ENCODE assay signal across 15 cellular contexts in genomic region chr21:17542371-17542992, GRCh38. TPM values are rescaled to one million over a fixed set of nuclear protein-coding genes. Genes with fewer than 3 reads are reported as not detected.
A peak's percentile ranks its signal among the peaks of the same experiment; 100 is the strongest.
DNase-seq lines count a peak whose midpoint lies in the region; ATAC-seq and TF ChIP-seq lines count a peak whose summit lies in the region.
"Had no signal": no experiment of that assay in that cellular context is flagged by ENCODE, and none has a peak within 500 bp of the region (broad histone marks: within the 10 kb centered on the region; RNA-seq: fewer than 3 reads in every experiment).

No MANE protein-coding gene starts in this region.

- H3K27me3 ChIP-seq in hepatocyte = no peaks in the 10 kb centered on the region
- no peaks in the 10 kb centered on the region for H3K27me3 ChIP-seq in thyroid gland
- H3K27me3 ChIP-seq in CD4-positive, alpha-beta T cell (ENCODE audit: control insufficient read depth, insufficient read depth, low read length) = no peaks in the 10 kb centered on the region
- H3K27me3 ChIP-seq in ovary = no peaks in the 10 kb centered on the region
- H3K27me3 ChIP-seq: esophagus squamous epithelium, upper lobe of left lung had no signal

- no peak overlapping the region for H3K4me3 Mint-ChIP-seq in CD4-positive, alpha-beta T cell
- H3K4me3 Mint-ChIP-seq: activated CD4-positive, alpha-beta memory T cell treated with anti-CD3 and anti-CD28 coated beads for 36 hours; naive B cell had no signal

- WGBS in hepatocyte (ENCODE audit: low lambda C conversion rate, missing lambda C conversion rate) = 15% methylated on average over 5 of the region's 5 CpGs
- WGBS in thyroid gland, 2 donors = 17 to 22% methylated on average over 5 of the region's 5 CpGs
- WGBS in ovary, 3 donors = 17 to 27% (median 24%) methylated on average over 5 of the region's 5 CpGs

- H3K79me2 ChIP-seq in hepatocyte (peaks cover 89% of the 10 kb centered on the region), OCI-LY7 (ENCODE audit: insufficient read depth, low read depth, low read length) (no peaks in the 10 kb centered on the region)

- H3K27me3 Mint-ChIP-seq in CD4-positive, alpha-beta T cell = peaks cover 3% of the 10 kb centered on the region

- H3K9me3 ChIP-seq in SK-N-MC (ENCODE audit: low read depth, low read length) (no peaks in the 10 kb centered on the region), hepatocyte (ENCODE audit: low read depth) (no peaks in the 10 kb centered on the region), thyroid gland (no peaks in the 10 kb centered on the region), OCI-LY7 (ENCODE audit: low read length) (peaks cover 8% of the 10 kb centered on the region; the same call in 1 of the 2 replicates), ovary (no peaks in the 10 kb centered on the region)
- no peaks in the 10 kb centered on the region for H3K9me3 ChIP-seq in CD4-positive, alpha-beta T cell (ENCODE audit: control insufficient read depth, low read length)
- H3K9me3 ChIP-seq: esophagus squamous epithelium, upper lobe of left lung had no signal

- H3K36me3 Mint-ChIP-seq in CD4-positive, alpha-beta T cell (ENCODE audit: low read depth) = no peaks in the 10 kb centered on the region
- H3K36me3 Mint-ChIP-seq: activated CD4-positive, alpha-beta memory T cell treated with anti-CD3 and anti-CD28 coated beads for 36 hours; naive B cell had no signal

- BruUV-seq in OCI-LY7 (replicated peaks; lab: Mats Ljungman, UMichigan) = no TSS peak

- intact Hi-C loops in thyroid gland (cut with DNase I) = no loop called here
- intact Hi-C loops in OCI-LY7 (cut with micrococcal nuclease; ENCODE audit: unreplicated experiment) = no loop called here
- intact Hi-C loops in CD4-positive, alpha-beta T cell (cut with DNase I, micrococcal nuclease) = no loop called here
- intact Hi-C loops in ovary (cut with DNase I) = no loop called here

- H3K9me3 Mint-ChIP-seq in CD4-positive, alpha-beta T cell = no peaks in the 10 kb centered on the region
- H3K9me3 Mint-ChIP-seq: activated CD4-positive, alpha-beta memory T cell treated with anti-CD3 and anti-CD28 coated beads for 36 hours had no signal

- TF ChIP-seq EP300 in ovary (IDR thresholded peaks at IDR 0.05) = no peak

- POLR2A ChIA-PET in OCI-LY7 (lab: Charles Lee) = interaction anchor here (0.6 to 1.0 kb wide), 6 partner anchors 9 to 771 kb away, joined by 3 to 4 read pairs (median 3); no protein-coding TSS in a partner anchor
- POLR2A ChIA-PET in CD4-positive, alpha-beta T cell (lab: Charles Lee) = no interaction called here

- H3K9me2 ChIP-seq in hepatocyte (replicated peaks; ENCODE audit: insufficient read depth) = no peaks in the 10 kb centered on the region
- H3K9me2 ChIP-seq in OCI-LY7 (ENCODE audit: insufficient read depth, low read length) = no peaks in the 10 kb centered on the region

- no peak for TF ChIP-seq POLR2A in thyroid gland (IDR thresholded peaks at IDR 0.05)
- no peak for TF ChIP-seq POLR2A in ovary (IDR thresholded peaks at IDR 0.05)

- TF ChIP-seq CTCF in hepatocyte (IDR thresholded peaks at IDR 0.05; ENCODE audit: poor library complexity) = no peak
- no peak for TF ChIP-seq CTCF in thyroid gland (IDR thresholded peaks at IDR 0.05)
- no peak for TF ChIP-seq CTCF in OCI-LY7 (conservative IDR thresholded peaks at IDR 0.05; ENCODE audit: low read length)
- no peak for TF ChIP-seq CTCF in CD4-positive, alpha-beta T cell (IDR thresholded peaks at IDR 0.05)
- TF ChIP-seq CTCF in ovary (IDR thresholded peaks at IDR 0.05) = no peak

- no peak for ATAC-seq in CD4-positive, alpha-beta T cell (ENCODE audit: poor library complexity)

- CTCF ChIA-PET in OCI-LY7 (lab: Charles Lee; ENCODE audit: unreplicated experiment) = no interaction called here
- CTCF ChIA-PET in CD4-positive, alpha-beta T cell (lab: Charles Lee) = no interaction called here

- no peak overlapping the region for H3K27ac Mint-ChIP-seq in CD4-positive, alpha-beta T cell
- H3K27ac Mint-ChIP-seq: activated CD4-positive, alpha-beta memory T cell treated with anti-CD3 and anti-CD28 coated beads for 36 hours; naive B cell had no signal

- H3K4me2 ChIP-seq in hepatocyte = peak overlapping the region; percentile 60
- H3K4me2 ChIP-seq in OCI-LY7 (ENCODE audit: low read length) = no peak overlapping the region

- DNase-seq in NCI-H345 (lab: John Stamatoyannopoulos, UW) (peak; percentile 18), NCI-H345 treated with DMSO at 0.1 percent for 48 hours (lab: John Stamatoyannopoulos, UW; ENCODE audit: unreplicated experiment) (no peak), SK-N-MC (ENCODE audit: low read depth, low spot score) (no peak), hepatocyte (ENCODE audit: low spot score) (no peak), thyroid gland (peak; percentile 48 to 53), OCI-LY7 (ENCODE audit: low spot score) (no peak), ovary (no peak)
- DNase-seq in CD4-positive, alpha-beta T cell = no peak
- DNase-seq: activated CD4-positive, alpha-beta memory T cell treated with anti-CD3 and anti-CD28 coated beads for 36 hours; activated gamma-delta T cell treated with Interleukin-2 at 50 U/mL for 16 hours; esophagus squamous epithelium; H7; MV-4-11; naive B cell; upper lobe of left lung had no signal

- H3K36me3 ChIP-seq in SK-N-MC (ENCODE audit: insufficient read depth, low read length) = peaks cover 6% of the 10 kb centered on the region; the same call in 1 of the 2 replicates
- no peaks in the 10 kb centered on the region for H3K36me3 ChIP-seq in hepatocyte (replicated peaks; ENCODE audit: insufficient read depth, low read depth)
- H3K36me3 ChIP-seq in thyroid gland = no peaks in the 10 kb centered on the region
- peaks cover 8% of the 10 kb centered on the region for H3K36me3 ChIP-seq in OCI-LY7 (ENCODE audit: insufficient read depth, low read length)
- H3K36me3 ChIP-seq in ovary = no peaks in the 10 kb centered on the region
- H3K36me3 ChIP-seq: upper lobe of left lung had no signal

- H3K27ac ChIP-seq in SK-N-MC (peak overlapping the region; percentile 25; the same call in 1 of the 2 replicates), hepatocyte (peak overlapping the region; percentile 23), thyroid gland (peak overlapping the region; percentile 4 to 60 (median 59)), OCI-LY7 (ENCODE audit: low read depth, low read length, poor library complexity, severe bottlenecking) (no peak overlapping the region), ovary (no peak overlapping the region)
- no peak overlapping the region for H3K27ac ChIP-seq in CD4-positive, alpha-beta T cell (ENCODE audit: low read depth, low read length)
- H3K27ac ChIP-seq: esophagus squamous epithelium, upper lobe of left lung had no signal

- H3K4me1 ChIP-seq in hepatocyte (ENCODE audit: insufficient read depth) = peaks cover 26% of the 10 kb centered on the region
- peaks cover 23 to 27% of the 10 kb centered on the region in 2 donors for H3K4me1 ChIP-seq in thyroid gland
- H3K4me1 ChIP-seq in OCI-LY7 (ENCODE audit: insufficient read depth, low read length, poor library complexity, severe bottlenecking) = peaks cover 16% of the 10 kb centered on the region
- no peaks in the 10 kb centered on the region for H3K4me1 ChIP-seq in ovary (ENCODE audit: insufficient read depth)

- H2AFZ ChIP-seq in hepatocyte (no peak overlapping the region), OCI-LY7 (ENCODE audit: low read length) (no peak overlapping the region)

- H4K20me1 ChIP-seq in hepatocyte (ENCODE audit: insufficient read depth, poor library complexity, severe bottlenecking) (peaks cover 11% of the 10 kb centered on the region), OCI-LY7 (ENCODE audit: insufficient read depth, low read length) (no peaks in the 10 kb centered on the region)

- no peak overlapping the region for H3K9ac ChIP-seq in SK-N-MC (ENCODE audit: insufficient read length)

- H3K4me1 Mint-ChIP-seq in CD4-positive, alpha-beta T cell (ENCODE audit: low read depth) = no peaks in the 10 kb centered on the region

- H3K4me3 ChIP-seq in SK-N-MC = peak overlapping the region; percentile 20
- H3K4me3 ChIP-seq in hepatocyte = no peak overlapping the region
- no peak overlapping the region for H3K4me3 ChIP-seq in thyroid gland (replicated peaks in 1 of 3)
- H3K4me3 ChIP-seq in OCI-LY7 (ENCODE audit: low read depth, low read length, poor library complexity, severe bottlenecking) = no peak overlapping the region
- H3K4me3 ChIP-seq in ovary = no peak overlapping the region
- H3K4me3 ChIP-seq: esophagus squamous epithelium, upper lobe of left lung had no signal

RNA-seq across cellular contexts. Expression of gene CXADR, which starts 29.6 kb away (rescaled TPM):
- 88.9 and 93.4 TPM in 2 replicates for total RNA-seq in hepatocyte
- polyA plus RNA-seq in hepatocyte = 66.3 and 75.0 TPM in 2 replicates
- 10 to 100 TPM; 39.9 to 75.4 (median 62.9) TPM for total RNA-seq in thyroid gland
- 6.3 and 6.7 TPM in 2 replicates for total RNA-seq in OCI-LY7 (2014; rRNA removed; shearing (Covaris generic))
- 5.4 and 6.6 TPM in 2 replicates for total RNA-seq in OCI-LY7 (2022)
- under 1 TPM; 0.52 to 0.53 TPM for total RNA-seq in CD4-positive, alpha-beta T cell
- total RNA-seq in ovary = 10 to 100 TPM in 1 of 7 donors, 1 to 10 TPM in 5, under 1 TPM in 1; 0.13 to 40.7 (median 1.5) TPM
- polyA plus RNA-seq in ovary = 1 to 10 TPM in 1 of 2 donors, under 1 TPM in 1; 0.33 to 1.4 TPM

Comparison
In these comparisons a context has a peak if more than half of its experiments do, and no peak if none do; other contexts are left out.
1. DNase-seq: peak in NCI-H345 (single experiment) and thyroid gland (2 of 2); none in NCI-H345 treated with DMSO at 0.1 percent for 48 hours (single experiment), SK-N-MC (single experiment), hepatocyte (single experiment), OCI-LY7 (single experiment), CD4-positive, alpha-beta T cell (0 of 10) and ovary (0 of 5).
2. H3K27ac ChIP-seq: peak in SK-N-MC (single experiment), hepatocyte (single experiment) and thyroid gland (3 of 3); none in OCI-LY7 (single experiment), CD4-positive, alpha-beta T cell (single experiment) and ovary (0 of 2).